In genomic region chr5:151717390-151717789, GRCh38 we compare ENCODE assay signal across 19 cellular contexts. TPM values are rescaled to one million over a fixed set of nuclear protein-coding genes. Genes with fewer than 3 reads are reported as not detected.
DNase-seq lines count a peak whose midpoint lies in the region; ATAC-seq and TF ChIP-seq lines count a peak whose summit lies in the region.
"Had no signal": no experiment of that assay in that cellular context is flagged by ENCODE, and none has a peak within 500 bp of the region (broad histone marks: within the 10 kb centered on the region; RNA-seq: fewer than 3 reads in every experiment).

No MANE protein-coding gene starts in this region.

- H3K27me3 Mint-ChIP-seq in activated CD8-positive, alpha-beta memory T cell treated with anti-CD3 and anti-CD28 coated beads, Interleukin-2, amount 10 ng/mL, durations not matched to agents 7 days and 5 days: peaks cover 7% of the 10 kb centered on the region

- H3K4me3 Mint-ChIP-seq in activated CD8-positive, alpha-beta memory T cell treated with anti-CD3 and anti-CD28 coated beads, Interleukin-2, amount 10 ng/mL, durations not matched to agents 7 days and 5 days: no peak overlapping the region
- H3K4me3 Mint-ChIP-seq: activated T-cell treated with anti-CD3 and anti-CD28 coated beads, Interleukin-2, amount 50 U/mL, for 4 hours; effector memory CD8-positive, alpha-beta T cell had no signal

- peak overlapping the region; percentile 86 for H3K9ac ChIP-seq in adipocyte (ENCODE audit: low read length)
- H3K9ac ChIP-seq in skeletal muscle tissue (ENCODE audit: low read depth in 1 of 3, low read length in 3 of 3): no peak overlapping the region

- no peaks in the 10 kb centered on the region for H3K9me3 Mint-ChIP-seq in activated CD8-positive, alpha-beta memory T cell treated with anti-CD3 and anti-CD28 coated beads, Interleukin-2, amount 10 ng/mL, durations not matched to agents 7 days and 5 days (ENCODE audit: low read depth)
- H3K9me3 Mint-ChIP-seq: activated T-cell treated with anti-CD3 and anti-CD28 coated beads, Interleukin-2, amount 50 U/mL, for 4 hours had no signal

- ATAC-seq in left lung (peak; percentile 71), GM21576 (IDR thresholded peaks at IDR 0.05; ENCODE audit: unreplicated experiment) (no peak)
- no peak for ATAC-seq in activated CD8-positive, alpha-beta memory T cell treated with anti-CD3 and anti-CD28 coated beads, Interleukin-2, amount 10 ng/mL, durations not matched to agents 7 days and 5 days
- ATAC-seq: activated T-cell treated with anti-CD3 and anti-CD28 coated beads, Interleukin-2, amount 50 U/mL, for 4 hours; effector memory CD8-positive, alpha-beta T cell; GM12878 had no signal

- no peaks in the 10 kb centered on the region for H3K36me3 Mint-ChIP-seq in activated CD8-positive, alpha-beta memory T cell treated with anti-CD3 and anti-CD28 coated beads, Interleukin-2, amount 10 ng/mL, durations not matched to agents 7 days and 5 days

- no peaks in the 10 kb centered on the region for H3K36me3 ChIP-seq in adipocyte (ENCODE audit: control insufficient read depth, insufficient read depth, low read length, severe bottlenecking)
- no peaks in the 10 kb centered on the region for H3K36me3 ChIP-seq in left lung
- no peaks in the 10 kb centered on the region for H3K36me3 ChIP-seq in skeletal muscle tissue (ENCODE audit: control insufficient read depth in 3 of 3, insufficient read depth in 3 of 3, low read length in 3 of 3)

- H3K4me3 ChIP-seq in AG10803 (ENCODE audit: low read length) (no peak overlapping the region), adipocyte (ENCODE audit: low read length) (peak overlapping the region; percentile 63), left lung (no peak overlapping the region), skeletal muscle tissue (ENCODE audit: low read length in 3 of 3) (no peak overlapping the region), foreskin fibroblast (ENCODE audit: low read depth in 1 of 2, low read length in 2 of 2) (no peak overlapping the region)
- H3K4me3 ChIP-seq: GM12878 had no signal

- peaks cover 15% of the 10 kb centered on the region for H3K4me1 Mint-ChIP-seq in activated CD8-positive, alpha-beta memory T cell treated with anti-CD3 and anti-CD28 coated beads, Interleukin-2, amount 10 ng/mL, durations not matched to agents 7 days and 5 days

- TF ChIP-seq CTCF in AG10803 (conservative IDR thresholded peaks at IDR 0.05; ENCODE audit: low read length): 0 out of 2 replicates have a peak, but pooled peaks have one; percentile 2
- TF ChIP-seq CTCF in left lung (IDR thresholded peaks at IDR 0.05): no peak
- no peak for TF ChIP-seq CTCF in foreskin fibroblast (IDR thresholded peaks at IDR 0.05; ENCODE audit: low read depth, low read length)

- H3K27ac Mint-ChIP-seq in activated CD8-positive, alpha-beta memory T cell treated with anti-CD3 and anti-CD28 coated beads, Interleukin-2, amount 10 ng/mL, durations not matched to agents 7 days and 5 days: no peak overlapping the region
- H3K27ac Mint-ChIP-seq: effector memory CD8-positive, alpha-beta T cell had no signal

- peak overlapping the region in 1 of 2 donors; percentile 78 for H3K27ac ChIP-seq in left lung
- peak overlapping the region; percentile 78 for H3K27ac ChIP-seq in skeletal muscle tissue (ENCODE audit: low read depth, low read length)

- H3K9me3 ChIP-seq in adipocyte (ENCODE audit: control insufficient read depth, low read length): no peaks in the 10 kb centered on the region
- H3K9me3 ChIP-seq in left lung: no peaks in the 10 kb centered on the region
- no peaks in the 10 kb centered on the region for H3K9me3 ChIP-seq in skeletal muscle tissue (ENCODE audit: control insufficient read depth in 3 of 3, low read length in 3 of 3)

- intact Hi-C loops in left lung (cut with DNase I): no loop called here

- DNase-seq in AG10803 (ENCODE audit: low read depth): peak; percentile 56
- DNase-seq in adipocyte (ENCODE audit: low read depth): no peak
- DNase-seq in left lung: no peak
- DNase-seq in foreskin fibroblast: no peak
- DNase-seq in activated CD8-positive, alpha-beta memory T cell treated with anti-CD3 and anti-CD28 coated beads, Interleukin-2, amount 10 ng/mL, durations not matched to agents 7 days and 5 days: no peak
- DNase-seq in activated gamma-delta T cell treated with Interleukin-2 at 50 U/mL for 16 hours: no peak
- DNase-seq: activated CD4-positive, CD25-positive, alpha-beta regulatory T cell treated with anti-CD3 and anti-CD28 coated beads, Interleukin-2, amount 50 U/mL, for 72 hours; activated naive CD4-positive, alpha-beta T cell treated with anti-CD3 and anti-CD28 coated beads, Interleukin-2, amount 50 U/mL, for 16 hours; activated T-cell treated with anti-CD3 and anti-CD28 coated beads, Interleukin-2, amount 50 U/mL, for 4 hours; effector memory CD8-positive, alpha-beta T cell; GDM1; NCI-H146; NCI-H2171 treated with DMSO at 0.1 percent for 48 hours; NCI-H526; stimulated activated CD4-positive, alpha-beta T cell treated with anti-CD3 and anti-CD28 coated beads, Interleukin-2, amount 100 ng/mL, for 48 hours; SW 1271 had no signal

- H3K4me1 ChIP-seq in adipocyte (ENCODE audit: control insufficient read depth, insufficient read depth, low read length) (peaks cover 47% of the 10 kb centered on the region), left lung (peaks cover 20 to 31% of the 10 kb centered on the region in 2 donors), skeletal muscle tissue (ENCODE audit: control insufficient read depth in 3 of 3, insufficient read depth in 3 of 3, low read length in 3 of 3) (peaks cover 4 to 10% (median 9%) of the 10 kb centered on the region in 3 donors)

- no peaks in the 10 kb centered on the region for H3K27me3 ChIP-seq in adipocyte (replicated peaks; ENCODE audit: control insufficient read depth, insufficient read depth, low read length)
- H3K27me3 ChIP-seq in left lung: no peaks in the 10 kb centered on the region
- no peaks in the 10 kb centered on the region for H3K27me3 ChIP-seq in skeletal muscle tissue (ENCODE audit: control insufficient read depth in 3 of 3, insufficient read depth in 3 of 3, low read length in 3 of 3)

- CTCF ChIA-PET in activated CD8-positive, alpha-beta memory T cell treated with anti-CD3 and anti-CD28 coated beads, Interleukin-2, amount 10 ng/mL, durations not matched to agents 7 days and 5 days (lab: Charles Lee): interaction anchor here (1.5 to 1.7 kb wide), 2 partner anchors 58 to 66 kb away, joined by 5 read pairs; no protein-coding TSS in a partner anchor

RNA-seq across cellular contexts. Expression of gene SPARC, which starts 30.7 kb away (rescaled TPM):
- total RNA-seq in left lung: 1,000 to 10,000 TPM; 1,647 to 5,045 TPM
- 1,314 TPM for total RNA-seq in skeletal muscle tissue
- total RNA-seq in activated CD8-positive, alpha-beta memory T cell treated with anti-CD3 and anti-CD28 coated beads, Interleukin-2, amount 10 ng/mL, durations not matched to agents 7 days and 5 days: under 1 TPM; 0.18 to 0.37 TPM

RNA-seq across cellular contexts. Expression of gene ATOX1, which starts 41.0 kb away (rescaled TPM):
- total RNA-seq in left lung (10 to 100 TPM; 72.1 to 89.7 TPM), skeletal muscle tissue (20.4 TPM)
- 10 to 100 TPM; 72.6 to 78.1 TPM for total RNA-seq in activated CD8-positive, alpha-beta memory T cell treated with anti-CD3 and anti-CD28 coated beads, Interleukin-2, amount 10 ng/mL, durations not matched to agents 7 days and 5 days

RNA-seq across cellular contexts. Expression of gene G3BP1, which starts 54.4 kb away (rescaled TPM):
- 100 to 1,000 TPM; 150 to 207 TPM for total RNA-seq in left lung
- total RNA-seq in skeletal muscle tissue: 109 TPM
- 100 to 1,000 TPM; 192 to 279 TPM for total RNA-seq in activated CD8-positive, alpha-beta memory T cell treated with anti-CD3 and anti-CD28 coated beads, Interleukin-2, amount 10 ng/mL, durations not matched to agents 7 days and 5 days

Comparison
In these comparisons a context has a peak if more than half of its experiments do, and no peak if none do; other contexts are left out.
1. RNA of gene SPARC, which starts 30.7 kb away (total RNA-seq): 1,647 to 5,045 TPM in left lung and 1,314 TPM in skeletal muscle tissue (single experiment); 0.18 to 0.37 TPM in activated CD8-positive, alpha-beta memory T cell treated with anti-CD3 and anti-CD28 coated beads, Interleukin-2, amount 10 ng/mL, durations not matched to agents 7 days and 5 days; every median in the first group is over 100 times any median in the second.